In genomic region chr16:88759245-88759975, GRCh38 we compare ENCODE assay signal across 6 cellular contexts. TPM values are rescaled to one million over a fixed set of nuclear protein-coding genes. Genes with fewer than 3 reads are reported as not detected.
A peak's percentile ranks its signal among the peaks of the same experiment; 100 is the strongest.
DNase-seq lines count a peak whose midpoint lies in the region; ATAC-seq and TF ChIP-seq lines count a peak whose summit lies in the region.

No MANE protein-coding gene starts in this region.

- CTCF ChIA-PET in Panc1 (lab: Charles Lee), result interaction anchor here (0.5 to 1.4 kb wide), 2 partner anchors 26 to 28 kb away, joined by 3 to 4 read pairs; partner anchors contain the start of gene PIEZO1

- H3K9me3 ChIP-seq in Panc1 (ENCODE audit: control insufficient read depth, insufficient read depth, low read depth, low read length) (no peaks in the 10 kb centered on the region), skeletal muscle satellite cell (replicated peaks; ENCODE audit: low read length) (no peaks in the 10 kb centered on the region)

- DNase-seq in Panc1 (ENCODE audit: low read depth, low spot score) (no peak), astrocyte of the spinal cord (ENCODE audit: low read depth, low spot score) (peak; percentile 39), NCI-H446 treated with DMSO at 0.1 percent for 48 hours (lab: John Stamatoyannopoulos, UW) (no peak), cerebellum (ENCODE audit: low spot score) (no peak)

- H3K9ac ChIP-seq in skeletal muscle satellite cell (ENCODE audit: low read depth, low read length), result no peak overlapping the region

- POLR2A ChIA-PET in Panc1 (lab: Charles Lee), result interaction anchor here (0.6 kb wide), 1 partner anchor 10 kb away, joined by 5 read pairs; no protein-coding TSS in a partner anchor

- H3K36me3 ChIP-seq in Panc1 (ENCODE audit: control insufficient read depth, insufficient read depth, low read length), result no peaks in the 10 kb centered on the region
- H3K36me3 ChIP-seq in skeletal muscle satellite cell (ENCODE audit: insufficient read depth, low read length), result peaks cover 32% of the 10 kb centered on the region

- H3K4me1 ChIP-seq in Panc1 (ENCODE audit: control insufficient read depth, insufficient read depth, low read length) (peaks cover 80% of the 10 kb centered on the region), skeletal muscle satellite cell (ENCODE audit: control insufficient read depth, insufficient read depth, low read length) (peaks cover 48% of the 10 kb centered on the region)

- peak overlapping the region; percentile 51 for H3K4me2 ChIP-seq in skeletal muscle satellite cell (ENCODE audit: low read length)

- no peaks in the 10 kb centered on the region for H3K27me3 ChIP-seq in Panc1 (ENCODE audit: control insufficient read depth, insufficient read depth, low read length)
- H3K27me3 ChIP-seq in skeletal muscle satellite cell (ENCODE audit: control insufficient read depth, insufficient read depth, low read length), result no peaks in the 10 kb centered on the region

- no peak for ATAC-seq in Panc1
- no peak for ATAC-seq in HG02970 (IDR thresholded peaks at IDR 0.05; ENCODE audit: low FRiP score, unreplicated experiment)

- BruUV-seq in Panc1 (replicated peaks; lab: Mats Ljungman, UMichigan), result no TSS peak

- in situ Hi-C loops in Panc1 (cut with HindIII; ENCODE audit: low pct_unique_long_range_greater_than_20kb, low sequenced_read_pairs), result no loop called here
- in situ Hi-C loops in astrocyte of the spinal cord (cut with HindIII; ENCODE audit: low sequenced_read_pairs), result no loop called here

- intact Hi-C loops in Panc1 (cut with micrococcal nuclease; ENCODE audit: unreplicated experiment), result no loop called here

- H3K4me3 ChIP-seq in Panc1 (ENCODE audit: low read depth in 2 of 2, low read length in 2 of 2) (no peak overlapping the region), astrocyte of the spinal cord (ENCODE audit: low read depth, low read length) (no peak overlapping the region), skeletal muscle satellite cell (ENCODE audit: low read length) (no peak overlapping the region)

- peak overlapping the region; percentile 71 for H3K27ac ChIP-seq in Panc1 (ENCODE audit: low read length)

- TF ChIP-seq CTCF in Panc1 (IDR thresholded peaks at IDR 0.05), result no peak
- TF ChIP-seq CTCF in astrocyte of the spinal cord (IDR thresholded peaks at IDR 0.05; ENCODE audit: low read depth, low read length), result no peak

RNA-seq across cellular contexts. Expression of gene PIEZO1, which starts 25.6 kb away (rescaled TPM):
- total RNA-seq in Panc1 (2021; ENCODE audit: unreplicated experiment) (175 TPM), cerebellum (9.9 TPM)
- polyA plus RNA-seq in Panc1 (2012; ENCODE audit: insufficient read length), result 228 TPM
- 155 and 171 TPM in 2 replicates for total RNA-seq in skeletal muscle satellite cell (2012; rRNA removed)

RNA-seq across cellular contexts. Expression of gene CDT1, which starts 44.2 kb away (rescaled TPM):
- 39.9 TPM for total RNA-seq in Panc1 (2021; ENCODE audit: unreplicated experiment)
- polyA plus RNA-seq in Panc1 (2012; ENCODE audit: insufficient read length), result 25.1 TPM
- 12.4 and 16.8 TPM in 2 replicates for total RNA-seq in skeletal muscle satellite cell (2012; rRNA removed)
- 7.9 TPM for total RNA-seq in cerebellum

RNA-seq across cellular contexts. Expression of gene APRT, which starts 52.3 kb away (rescaled TPM):
- 231 TPM for total RNA-seq in Panc1 (2021; ENCODE audit: unreplicated experiment)
- polyA plus RNA-seq in Panc1 (2012; ENCODE audit: insufficient read length), result 326 TPM
- 87.8 and 97.6 TPM in 2 replicates for total RNA-seq in skeletal muscle satellite cell (2012; rRNA removed)
- 10.9 TPM for total RNA-seq in cerebellum

RNA-seq across cellular contexts. Expression of gene CTU2, which starts 53.1 kb away (rescaled TPM):
- total RNA-seq in Panc1 (2021; ENCODE audit: unreplicated experiment), result 24.8 TPM
- 31.7 TPM for polyA plus RNA-seq in Panc1 (2012; ENCODE audit: insufficient read length)
- 26.1 and 27.1 TPM in 2 replicates for total RNA-seq in skeletal muscle satellite cell (2012; rRNA removed)
- total RNA-seq in cerebellum, result 8.8 TPM

RNA-seq across cellular contexts. Expression of gene RNF166, which starts 53.2 kb away (rescaled TPM):
- total RNA-seq in Panc1 (2021; ENCODE audit: unreplicated experiment) (19.8 TPM), cerebellum (9.3 TPM)
- polyA plus RNA-seq in Panc1 (2012; ENCODE audit: insufficient read length), result 23.4 TPM
- total RNA-seq in skeletal muscle satellite cell (2012; rRNA removed), result 8.7 and 9.4 TPM in 2 replicates

Comparison
In these comparisons a context has a peak if more than half of its experiments do, and no peak if none do; other contexts are left out.
1. RNA of gene PIEZO1, which starts 25.6 kb away (total RNA-seq): 175 TPM in Panc1 (single experiment); 9.9 TPM in cerebellum (single experiment); every median in the first group is over 10 times any median in the second.
2. RNA of gene APRT, which starts 52.3 kb away (total RNA-seq): 231 TPM in Panc1 (single experiment); 10.9 TPM in cerebellum (single experiment); every median in the first group is over 10 times any median in the second.